In the genomic region with DNA sequence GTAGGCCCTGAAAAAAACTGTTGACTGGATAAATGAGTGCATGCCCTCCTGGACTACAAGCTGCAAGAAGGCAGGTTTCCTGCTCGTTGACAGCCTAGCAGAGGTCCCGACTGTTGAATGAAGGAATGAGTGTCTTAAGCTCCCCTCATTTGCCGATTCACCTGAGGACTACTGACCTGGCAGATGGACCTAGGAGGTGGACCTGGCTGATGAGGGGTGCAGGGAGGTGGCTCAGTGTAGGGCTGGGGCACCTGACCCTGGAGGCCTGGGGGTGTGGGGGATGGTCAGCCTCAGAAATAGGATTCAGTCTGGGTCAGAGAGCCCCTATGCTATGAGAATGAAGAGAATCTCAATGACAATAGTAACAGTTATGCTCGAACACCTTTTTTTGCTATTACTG, we compare ENCODE assay signal across 8 cellular contexts. TPM values are rescaled to one million over a fixed set of nuclear protein-coding genes. Genes with fewer than 3 reads are reported as not detected.
"Had no signal": no experiment of that assay in that cellular context is flagged by ENCODE, and none has a peak within 500 bp of the region (broad histone marks: within the 10 kb centered on the region; RNA-seq: fewer than 3 reads in every experiment).

No MANE protein-coding gene starts in this region.

- H3K4me3 Mint-ChIP-seq: H9, IgD-negative memory B cell had no signal

- H3K9ac ChIP-seq: GM23248 had no signal

- H3K4me1 Mint-ChIP-seq: IgD-negative memory B cell had no signal

- H3K9me3 Mint-ChIP-seq: H9 had no signal

- FAIRE-seq: H54 had no signal

- H3K27ac ChIP-seq: GM23248 had no signal

- H2AFZ ChIP-seq: GM23248 had no signal

- DNase-seq: GM23248, GOT3, H9, HCEC 1CT, KBM-7 had no signal

- H3K27ac Mint-ChIP-seq: H9, IgD-negative memory B cell had no signal

- H3K4me3 ChIP-seq: GM23248 had no signal

- H3K36me3 Mint-ChIP-seq: IgD-negative memory B cell had no signal

RNA-seq across cellular contexts. Expression of a gene that starts 11.6 kb away (rescaled TPM):
- total RNA-seq: HT-29 had no signal
- polyA plus RNA-seq: IgD-negative memory B cell had no signal
